8 cellular contexts compared by ENCODE assay signal in genomic region chr4:41142946-41143720, GRCh38.
DNase-seq lines count a peak whose midpoint lies in the region; ATAC-seq and TF ChIP-seq lines count a peak whose summit lies in the region.

No MANE protein-coding gene starts in this region.

- peak overlapping the region; percentile 95 for H2BK12ac ChIP-seq in trophoblast cell (ENCODE audit: low read length)

- CTCF ChIA-PET in OCI-LY7 (lab: Charles Lee; ENCODE audit: unreplicated experiment): no interaction called here

- H3K4me2 ChIP-seq in trophoblast cell (ENCODE audit: low read length): no peak overlapping the region
- H3K4me2 ChIP-seq in OCI-LY7 (ENCODE audit: low read length): no peak overlapping the region

- peak overlapping the region; percentile 95 for H2AK5ac ChIP-seq in trophoblast cell (ENCODE audit: low read length)

- WGBS in trophoblast cell (ENCODE audit: extremely low coverage, insufficient coverage, insufficient read length): no CpG with 5 or more reads among the region's 7 CpGs

- DNase-seq in AG20443 (ENCODE audit: low spot score) (peak; percentile 85), T1000 (lab: John Stamatoyannopoulos, UW) (peak; percentile 29), foreskin keratinocyte (peak; percentile 67 to 81), trophoblast cell (peak; percentile 33 to 46), OCI-LY7 (ENCODE audit: low spot score) (no peak), NCI-H2081 (lab: John Stamatoyannopoulos, UW) (no peak), NOMO-1 treated with DMSO at 0.1 percent for 48 hours (lab: John Stamatoyannopoulos, UW; ENCODE audit: unreplicated experiment) (no peak)

- POLR2A ChIA-PET in OCI-LY7 (lab: Charles Lee): interaction anchor here (1.2 to 1.3 kb wide), 2 partner anchors 25 to 27 kb away, joined by 3 to 5 read pairs; no protein-coding TSS in a partner anchor

- no TSS peak for BruUV-seq in OCI-LY7 (replicated peaks; lab: Mats Ljungman, UMichigan)

- H2AFZ ChIP-seq in trophoblast cell (ENCODE audit: insufficient read depth, low read length, poor library complexity): no peak overlapping the region
- no peak overlapping the region for H2AFZ ChIP-seq in OCI-LY7 (ENCODE audit: low read length)

- H4K91ac ChIP-seq in trophoblast cell (ENCODE audit: low read depth, low read length): peak overlapping the region; percentile 96

- H3K27ac ChIP-seq in foreskin keratinocyte: peak overlapping the region; percentile 79
- peak overlapping the region; percentile 63 for H3K27ac ChIP-seq in trophoblast cell (ENCODE audit: low read depth, low read length)
- no peak overlapping the region for H3K27ac ChIP-seq in OCI-LY7 (ENCODE audit: low read depth, low read length, poor library complexity, severe bottlenecking)

- H3K4me1 ChIP-seq in foreskin keratinocyte (peaks cover 54% of the 10 kb centered on the region), trophoblast cell (ENCODE audit: control insufficient read depth in 1 of 2, insufficient read depth in 2 of 2, low read length in 2 of 2) (peaks cover 12 to 20% of the 10 kb centered on the region in 2 experiments), OCI-LY7 (ENCODE audit: insufficient read depth, low read length, poor library complexity, severe bottlenecking) (peaks cover 6% of the 10 kb centered on the region)

- H3K23ac ChIP-seq in trophoblast cell (ENCODE audit: low read length): no peak overlapping the region

- no peak overlapping the region for H3K9ac ChIP-seq in trophoblast cell (ENCODE audit: low read length)

- H2BK120ac ChIP-seq in trophoblast cell (ENCODE audit: insufficient read depth, low read length, poor library complexity): peak overlapping the region; percentile 96

- no peaks in the 10 kb centered on the region for H3K9me3 ChIP-seq in trophoblast cell (ENCODE audit: insufficient read depth, low read depth, low read length)
- peaks cover 12% of the 10 kb centered on the region; the same call in 1 of the 2 replicates for H3K9me3 ChIP-seq in OCI-LY7 (ENCODE audit: low read length)

- H4K20me1 ChIP-seq in OCI-LY7 (ENCODE audit: insufficient read depth, low read length): no peaks in the 10 kb centered on the region

- H3K27me3 ChIP-seq in foreskin keratinocyte (no peaks in the 10 kb centered on the region), trophoblast cell (ENCODE audit: insufficient read depth, low read length) (no peaks in the 10 kb centered on the region)

- peaks cover 0 to 8% of the 10 kb centered on the region in 2 experiments for H3K36me3 ChIP-seq in trophoblast cell (ENCODE audit: control insufficient read depth in 1 of 2, insufficient read depth in 2 of 2, low read length in 2 of 2)
- H3K36me3 ChIP-seq in OCI-LY7 (ENCODE audit: insufficient read depth, low read length): peaks cover 44% of the 10 kb centered on the region

- intact Hi-C loops in OCI-LY7 (cut with micrococcal nuclease; ENCODE audit: unreplicated experiment): no loop called here

- H3K9me2 ChIP-seq in OCI-LY7 (ENCODE audit: insufficient read depth, low read length): no peaks in the 10 kb centered on the region

- H3K79me2 ChIP-seq in trophoblast cell (ENCODE audit: control insufficient read depth, insufficient read depth, low read length, poor library complexity): peaks cover 6% of the 10 kb centered on the region
- H3K79me2 ChIP-seq in OCI-LY7 (ENCODE audit: insufficient read depth, low read depth, low read length): 0 out of 2 replicates have a peak, but pooled peaks cover 6% of the 10 kb centered on the region

- peaks cover 32% of the 10 kb centered on the region for H3K79me1 ChIP-seq in trophoblast cell (ENCODE audit: low read length)

- TF ChIP-seq CTCF in foreskin keratinocyte (conservative IDR thresholded peaks at IDR 0.05): no peak
- TF ChIP-seq CTCF in OCI-LY7 (conservative IDR thresholded peaks at IDR 0.05; ENCODE audit: low read length): no peak

- peak overlapping the region; percentile 90 for H3K18ac ChIP-seq in trophoblast cell (ENCODE audit: low read length)

- peak; percentile 38 for ATAC-seq in foreskin keratinocyte
- ATAC-seq in HG03460 (IDR thresholded peaks at IDR 0.05; ENCODE audit: unreplicated experiment): no peak

- H2BK5ac ChIP-seq in trophoblast cell (ENCODE audit: low read depth, low read length, poor library complexity): peak overlapping the region; percentile 88

- peak overlapping the region; percentile 64 for H3K14ac ChIP-seq in trophoblast cell (ENCODE audit: low read length)

- H4K8ac ChIP-seq in trophoblast cell (ENCODE audit: low read depth, low read length): peak overlapping the region; percentile 76

- H4K12ac ChIP-seq in trophoblast cell (ENCODE audit: low read depth, low read length): no peak overlapping the region

- H3K4ac ChIP-seq in trophoblast cell (ENCODE audit: low read depth, low read length): peak overlapping the region; percentile 96

- no peak overlapping the region for H3K4me3 ChIP-seq in trophoblast cell (ENCODE audit: low read depth, low read length)
- no peak overlapping the region for H3K4me3 ChIP-seq in OCI-LY7 (ENCODE audit: low read depth, low read length, poor library complexity, severe bottlenecking)

Comparison
In these comparisons a context has a peak if more than half of its experiments do, and no peak if none do; other contexts are left out.
1. DNase-seq: peak in AG20443 (single experiment), T1000 (single experiment), foreskin keratinocyte (2 of 2) and trophoblast cell (2 of 2); none in OCI-LY7 (single experiment), NCI-H2081 (0 of 2) and NOMO-1 treated with DMSO at 0.1 percent for 48 hours (single experiment).